1 cellular context compared by ENCODE assay signal in genomic region chr4:134024251-134024650, GRCh38.
TF ChIP-seq lines count a peak whose summit lies in the region.

No MANE protein-coding gene starts in this region.

TF ChIP-seq in GM23338, 12 proteins besides CTCF, POLR2A, EP300 and RAD21 (continued from another document):
- TF ChIP-seq ZNF114 (CRISPR knock-in tag; IDR thresholded peaks at IDR 0.05), result no peak
- TF ChIP-seq NANOG (IDR thresholded peaks at IDR 0.05; ENCODE audit: borderline replicate concordance), result no peak
- no peak for TF ChIP-seq CREB1 (CRISPR knock-in tag; IDR thresholded peaks at IDR 0.05; ENCODE audit: low read depth)
- TF ChIP-seq, protein P1, sequence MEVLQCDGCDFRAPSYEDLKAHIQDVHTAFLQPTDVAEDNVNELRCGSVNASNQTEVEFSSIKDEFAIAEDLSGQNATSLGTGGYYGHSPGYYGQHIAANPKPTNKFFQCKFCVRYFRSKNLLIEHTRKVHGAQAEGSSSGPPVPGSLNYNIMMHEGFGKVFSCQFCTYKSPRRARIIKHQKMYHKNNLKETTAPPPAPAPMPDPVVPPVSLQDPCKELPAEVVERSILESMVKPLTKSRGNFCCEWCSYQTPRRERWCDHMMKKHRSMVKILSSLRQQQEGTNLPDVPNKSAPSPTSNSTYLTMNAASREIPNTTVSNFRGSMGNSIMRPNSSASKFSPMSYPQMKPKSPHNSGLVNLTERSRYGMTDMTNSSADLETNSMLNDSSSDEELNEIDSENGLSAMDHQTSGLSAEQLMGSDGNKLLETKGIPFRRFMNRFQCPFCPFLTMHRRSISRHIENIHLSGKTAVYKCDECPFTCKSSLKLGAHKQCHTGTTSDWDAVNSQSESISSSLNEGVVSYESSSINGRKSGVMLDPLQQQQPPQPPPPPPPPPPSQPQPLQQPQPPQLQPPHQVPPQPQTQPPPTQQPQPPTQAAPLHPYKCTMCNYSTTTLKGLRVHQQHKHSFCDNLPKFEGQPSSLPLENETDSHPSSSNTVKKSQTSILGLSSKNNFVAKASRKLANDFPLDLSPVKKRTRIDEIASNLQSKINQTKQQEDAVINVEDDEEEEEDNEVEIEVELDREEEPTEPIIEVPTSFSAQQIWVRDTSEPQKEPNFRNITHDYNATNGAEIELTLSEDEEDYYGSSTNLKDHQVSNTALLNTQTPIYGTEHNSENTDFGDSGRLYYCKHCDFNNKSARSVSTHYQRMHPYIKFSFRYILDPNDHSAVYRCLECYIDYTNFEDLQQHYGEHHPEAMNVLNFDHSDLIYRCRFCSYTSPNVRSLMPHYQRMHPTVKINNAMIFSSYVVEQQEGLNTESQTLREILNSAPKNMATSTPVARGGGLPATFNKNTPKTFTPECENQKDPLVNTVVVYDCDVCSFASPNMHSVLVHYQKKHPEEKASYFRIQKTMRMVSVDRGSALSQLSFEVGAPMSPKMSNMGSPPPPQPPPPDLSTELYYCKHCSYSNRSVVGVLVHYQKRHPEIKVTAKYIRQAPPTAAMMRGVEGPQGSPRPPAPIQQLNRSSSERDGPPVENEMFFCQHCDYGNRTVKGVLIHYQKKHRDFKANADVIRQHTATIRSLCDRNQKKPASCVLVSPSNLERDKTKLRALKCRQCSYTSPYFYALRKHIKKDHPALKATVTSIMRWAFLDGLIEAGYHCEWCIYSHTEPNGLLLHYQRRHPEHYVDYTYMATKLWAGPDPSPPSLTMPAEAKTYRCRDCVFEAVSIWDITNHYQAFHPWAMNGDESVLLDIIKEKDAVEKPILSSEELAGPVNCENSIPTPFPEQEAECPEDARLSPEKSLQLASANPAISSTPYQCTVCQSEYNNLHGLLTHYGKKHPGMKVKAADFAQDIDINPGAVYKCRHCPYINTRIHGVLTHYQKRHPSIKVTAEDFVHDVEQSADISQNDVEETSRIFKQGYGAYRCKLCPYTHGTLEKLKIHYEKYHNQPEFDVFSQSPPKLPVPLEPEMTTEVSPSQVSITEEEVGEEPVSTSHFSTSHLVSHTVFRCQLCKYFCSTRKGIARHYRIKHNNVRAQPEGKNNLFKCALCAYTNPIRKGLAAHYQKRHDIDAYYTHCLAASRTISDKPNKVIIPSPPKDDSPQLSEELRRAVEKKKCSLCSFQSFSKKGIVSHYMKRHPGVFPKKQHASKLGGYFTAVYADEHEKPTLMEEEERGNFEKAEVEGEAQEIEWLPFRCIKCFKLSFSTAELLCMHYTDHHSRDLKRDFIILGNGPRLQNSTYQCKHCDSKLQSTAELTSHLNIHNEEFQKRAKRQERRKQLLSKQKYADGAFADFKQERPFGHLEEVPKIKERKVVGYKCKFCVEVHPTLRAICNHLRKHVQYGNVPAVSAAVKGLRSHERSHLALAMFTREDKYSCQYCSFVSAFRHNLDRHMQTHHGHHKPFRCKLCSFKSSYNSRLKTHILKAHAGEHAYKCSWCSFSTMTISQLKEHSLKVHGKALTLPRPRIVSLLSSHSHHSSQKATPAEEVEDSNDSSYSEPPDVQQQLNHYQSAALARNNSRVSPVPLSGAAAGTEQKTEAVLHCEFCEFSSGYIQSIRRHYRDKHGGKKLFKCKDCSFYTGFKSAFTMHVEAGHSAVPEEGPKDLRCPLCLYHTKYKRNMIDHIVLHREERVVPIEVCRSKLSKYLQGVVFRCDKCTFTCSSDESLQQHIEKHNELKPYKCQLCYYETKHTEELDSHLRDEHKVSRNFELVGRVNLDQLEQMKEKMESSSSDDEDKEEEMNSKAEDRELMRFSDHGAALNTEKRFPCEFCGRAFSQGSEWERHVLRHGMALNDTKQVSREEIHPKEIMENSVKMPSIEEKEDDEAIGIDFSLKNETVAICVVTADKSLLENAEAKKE (CRISPR knock-in tag; IDR thresholded peaks at IDR 0.05), result no peak
- TF ChIP-seq ETS1 (IDR thresholded peaks at IDR 0.05), result no peak
- no peak for TF ChIP-seq EZH2 (IDR thresholded peaks at IDR 0.05; ENCODE audit: low read depth, unreplicated experiment)
- TF ChIP-seq JUNB (IDR thresholded peaks at IDR 0.05; ENCODE audit: unreplicated experiment), result no peak
- TF ChIP-seq STAT1 (IDR thresholded peaks at IDR 0.05; ENCODE audit: unreplicated experiment), result no peak
